10 cellular contexts compared by ENCODE assay signal in the genomic region with DNA sequence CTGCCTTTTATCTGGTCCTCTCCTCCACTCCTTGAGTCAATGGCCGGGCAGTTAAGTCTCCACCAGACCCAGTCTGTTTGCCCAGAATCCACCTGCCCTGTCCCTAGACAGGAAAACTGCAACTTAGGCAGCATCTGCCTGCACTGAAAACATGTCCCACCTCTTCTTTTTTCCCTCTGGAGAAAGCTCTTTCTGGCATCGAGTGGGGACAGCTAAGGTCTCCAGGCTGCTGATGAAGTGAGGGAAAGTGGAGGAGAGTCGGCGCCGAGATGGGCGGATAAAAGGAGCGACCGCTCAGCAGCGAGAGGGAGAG. TPM values are rescaled to one million over a fixed set of nuclear protein-coding genes. Genes with fewer than 3 reads are reported as not detected.
DNase-seq lines count a peak whose midpoint lies in the region; ATAC-seq and TF ChIP-seq lines count a peak whose summit lies in the region.
"Had no signal": no experiment of that assay in that cellular context is flagged by ENCODE, and none has a peak within 500 bp of the region (broad histone marks: within the 10 kb centered on the region; RNA-seq: fewer than 3 reads in every experiment).

No MANE protein-coding gene starts in this region.

- H3K4me1 Mint-ChIP-seq in endodermal cell: peaks cover 54% of the 10 kb centered on the region

- peak overlapping the region; percentile 95 for H3K27ac Mint-ChIP-seq in endodermal cell

- POLR2A ChIA-PET in Panc1 (lab: Charles Lee): no interaction called here

- TF ChIP-seq CTCF in Panc1 (IDR thresholded peaks at IDR 0.05) (no peak), endodermal cell (conservative IDR thresholded peaks at IDR 0.05) (no peak), osteoblast (IDR thresholded peaks at IDR 0.05; ENCODE audit: extremely low read depth, low read depth, low read length) (no peak)

- WGBS in GM23248 (ENCODE audit: low coverage in 1 of 2, low lambda C conversion rate in 2 of 2, missing lambda C conversion rate in 2 of 2), 2 experiments: 0 to 2% methylated on average over 9 of the region's 9 CpGs
- WGBS in endodermal cell (ENCODE audit: insufficient coverage in 1 of 2, insufficient read length in 1 of 2), 2 experiments: 2 to 3% methylated on average over 8 to 9 of the region's 9 CpGs

- H4K20me1 ChIP-seq in GM23248 (ENCODE audit: insufficient read depth): no peaks in the 10 kb centered on the region
- no peaks in the 10 kb centered on the region for H4K20me1 ChIP-seq in osteoblast (ENCODE audit: insufficient read depth, low read length)

- BruUV-seq in Panc1 (replicated peaks; lab: Mats Ljungman, UMichigan): no TSS peak

- H3K9me3 ChIP-seq in GM23248 (ENCODE audit: low read depth) (no peaks in the 10 kb centered on the region), Panc1 (ENCODE audit: control insufficient read depth, insufficient read depth, low read depth, low read length) (no peaks in the 10 kb centered on the region), endodermal cell (ENCODE audit: control insufficient read depth, low read length) (peaks cover 22% of the 10 kb centered on the region), osteoblast (ENCODE audit: low read depth, low read length) (no peaks in the 10 kb centered on the region)

- in situ Hi-C loops in GM23248 (cut with MboI): no loop called here
- in situ Hi-C loops in Panc1 (cut with HindIII; ENCODE audit: low pct_unique_long_range_greater_than_20kb, low sequenced_read_pairs): no loop called here

- DNase-seq in GM23248 (no peak), Panc1 (ENCODE audit: low read depth, low spot score) (no peak), endodermal cell (peak; percentile 88), osteoblast (ENCODE audit: insufficient read length, low spot score, missing footprints) (no peak), DMS 273 (lab: John Stamatoyannopoulos, UW; ENCODE audit: unreplicated experiment) (no peak), NOMO-1 (lab: John Stamatoyannopoulos, UW; ENCODE audit: unreplicated experiment in 2 of 2) (no peak)
- DNase-seq: stimulated activated CD4-positive, alpha-beta T cell treated with anti-CD3 and anti-CD28 coated beads, Interleukin-4, amount 100 ng/mL, for 4 hours had no signal

- H3K4me3 ChIP-seq in GM23248 (peak overlapping the region; percentile 52), Panc1 (ENCODE audit: low read depth in 2 of 2, low read length in 2 of 2) (peak overlapping the region; percentile 32 to 45), endodermal cell (ENCODE audit: low read length) (peak overlapping the region; percentile 95), osteoblast (ENCODE audit: insufficient read depth, low read length) (peak overlapping the region; percentile 57)

- H3K9me3 Mint-ChIP-seq in endodermal cell: peaks cover 17% of the 10 kb centered on the region

- peak overlapping the region; percentile 91 for H3K4me3 Mint-ChIP-seq in endodermal cell

- no peaks in the 10 kb centered on the region for H3F3A ChIP-seq in GM23248 (ENCODE audit: insufficient read depth)

- H3K4me1 ChIP-seq in GM23248 (ENCODE audit: insufficient read depth) (no peaks in the 10 kb centered on the region), Panc1 (ENCODE audit: control insufficient read depth, insufficient read depth, low read length) (no peaks in the 10 kb centered on the region), endodermal cell (ENCODE audit: control insufficient read depth, insufficient read depth, low read length) (peaks cover 4% of the 10 kb centered on the region), osteoblast (ENCODE audit: insufficient read depth, low read length) (peaks cover 7% of the 10 kb centered on the region)

- CTCF ChIA-PET in Panc1 (lab: Charles Lee): no interaction called here

- H2AFZ ChIP-seq in GM23248 (peak overlapping the region; percentile 56; the same call in 1 of the 2 replicates), osteoblast (ENCODE audit: low read length) (peak overlapping the region; percentile 42)

- peaks cover 36% of the 10 kb centered on the region for H3K36me3 Mint-ChIP-seq in endodermal cell (ENCODE audit: low read depth)

- H3K9me2 ChIP-seq in GM23248 (ENCODE audit: insufficient read depth): no peaks in the 10 kb centered on the region

- intact Hi-C loops in Panc1 (cut with micrococcal nuclease; ENCODE audit: unreplicated experiment): no loop called here

- H3K9ac ChIP-seq in GM23248: no peak overlapping the region
- peak overlapping the region; percentile 84 for H3K9ac ChIP-seq in endodermal cell (ENCODE audit: extremely low read depth, low read length, poor library complexity, severe bottlenecking)

- H3K79me2 ChIP-seq in GM23248 (ENCODE audit: insufficient read depth): no peaks in the 10 kb centered on the region
- H3K79me2 ChIP-seq in osteoblast (ENCODE audit: insufficient read depth, low read length): no peaks in the 10 kb centered on the region

- peak overlapping the region; percentile 71 for H3K4me2 ChIP-seq in GM23248 (ENCODE audit: unreplicated experiment)
- H3K4me2 ChIP-seq in osteoblast (ENCODE audit: insufficient read depth, low read length): peak overlapping the region; percentile 74

- peak; percentile 39 for ATAC-seq in Panc1
- ATAC-seq in HG03442 (IDR thresholded peaks at IDR 0.05; ENCODE audit: unreplicated experiment): no peak

- no peak overlapping the region for H3K27ac ChIP-seq in GM23248
- H3K27ac ChIP-seq in Panc1 (ENCODE audit: low read length): no peak overlapping the region
- H3K27ac ChIP-seq in endodermal cell (ENCODE audit: low read depth, low read length): no peak overlapping the region
- H3K27ac ChIP-seq in osteoblast (ENCODE audit: low read depth, low read length): no peak overlapping the region
- H3K27ac ChIP-seq: epithelial cell of prostate had no signal

- H3K27me3 ChIP-seq in GM23248 (replicated peaks; ENCODE audit: insufficient read depth) (peaks cover 61% of the 10 kb centered on the region), Panc1 (ENCODE audit: control insufficient read depth, insufficient read depth, low read length) (peaks cover 40% of the 10 kb centered on the region), endodermal cell (ENCODE audit: control insufficient read depth, insufficient read depth, low read length, poor library complexity, severe bottlenecking) (no peaks in the 10 kb centered on the region), osteoblast (ENCODE audit: insufficient read depth, low read length) (peaks cover 52% of the 10 kb centered on the region)

- H3K36me3 ChIP-seq in GM23248 (ENCODE audit: low read depth) (no peaks in the 10 kb centered on the region), Panc1 (ENCODE audit: control insufficient read depth, insufficient read depth, low read length) (no peaks in the 10 kb centered on the region), endodermal cell (ENCODE audit: control insufficient read depth, insufficient read depth, low read length) (peaks cover 19% of the 10 kb centered on the region), osteoblast (ENCODE audit: insufficient read depth, low read length) (no peaks in the 10 kb centered on the region)

- H3K27me3 Mint-ChIP-seq in endodermal cell (ENCODE audit: insufficient read depth): no peaks in the 10 kb centered on the region

RNA-seq across cellular contexts. Expression of a gene that starts 0.2 kb away (rescaled TPM):
- total RNA-seq in GM23248 (2014; rRNA removed; shearing (Covaris generic)): not detected in 2 replicates
- polyA plus RNA-seq in GM23248 (2016; fragmentation: Nextera tagmentation; extraction: Ambion mirVana): not detected in 2 replicates
- total RNA-seq in Panc1 (2021; ENCODE audit: unreplicated experiment) (not detected), endodermal cell (100 to 1,000 TPM; 112 to 143 TPM), osteoblast (not detected in 2 replicates)
- not detected for polyA plus RNA-seq in Panc1 (2012; ENCODE audit: insufficient read length)
- polyA plus RNA-seq in endodermal cell (2013, experiment 1 of 2): 12.9 TPM
- 13.5 TPM for polyA plus RNA-seq in endodermal cell (2013, experiment 2 of 2)
- total RNA-seq: mononuclear cell had no signal

Comparison
In these comparisons a context has a peak if more than half of its experiments do, and no peak if none do; other contexts are left out.
1. H3K4me3 ChIP-seq: peak in every context shown above with its lines; median percentile 95 in endodermal cell; 57 in osteoblast; 52 in GM23248; 38 in Panc1.
2. RNA of a gene that starts 0.2 kb away (total RNA-seq): 112 to 143 TPM in endodermal cell; not detected in GM23248, not detected in Panc1 (single experiment) and not detected in osteoblast; every median in the first group is over 100 times any median in the second.